ENCODE assay signal across 19 cellular contexts in genomic region chr19:43652546-43652874, GRCh38. TPM values are rescaled to one million over a fixed set of nuclear protein-coding genes. Genes with fewer than 3 reads are reported as not detected.
DNase-seq lines count a peak whose midpoint lies in the region; ATAC-seq and TF ChIP-seq lines count a peak whose summit lies in the region.
"Had no signal": no experiment of that assay in that cellular context is flagged by ENCODE, and none has a peak within 500 bp of the region (broad histone marks: within the 10 kb centered on the region; RNA-seq: fewer than 3 reads in every experiment).

No MANE protein-coding gene starts in this region.

- no peaks in the 10 kb centered on the region for H3K79me2 ChIP-seq in SU-DHL-6 (ENCODE audit: insufficient read depth, low read length)

- H4K20me1 ChIP-seq in SU-DHL-6 (ENCODE audit: low read depth, low read length): no peaks in the 10 kb centered on the region

- no peaks in the 10 kb centered on the region for H3K9me3 Mint-ChIP-seq in HFFc6
- no peaks in the 10 kb centered on the region for H3K9me3 Mint-ChIP-seq in activated CD8-positive, alpha-beta T cell treated with anti-CD3 and anti-CD28 coated beads, Interleukin-2, amount 10 ng/mL, durations not matched to agents 7 days and 5 days (ENCODE audit: insufficient read depth)
- H3K9me3 Mint-ChIP-seq in osteocyte (ENCODE audit: unreplicated experiment): no peaks in the 10 kb centered on the region
- H3K9me3 Mint-ChIP-seq: stimulated activated effector memory CD8-positive, alpha-beta T cell treated with anti-CD3 and anti-CD28 coated beads, Interleukin-12 subunit alpha, Interleukin-12 subunit beta, amount 100 ng/mL, for 72 hours had no signal

- no peaks in the 10 kb centered on the region for H3K9me3 ChIP-seq in SU-DHL-6 (ENCODE audit: insufficient read depth, low read length)

- DNase-seq in HFFc6 (no peak), left lobe of liver (ENCODE audit: low spot score) (no peak), NCI-H2107 (lab: John Stamatoyannopoulos, UW) (no peak), osteocyte (ENCODE audit: extremely low spot score, unreplicated experiment) (no peak)
- no peak for DNase-seq in activated CD8-positive, alpha-beta T cell treated with anti-CD3 and anti-CD28 coated beads, Interleukin-2, amount 10 ng/mL, durations not matched to agents 7 days and 5 days
- DNase-seq: central memory CD4-positive, alpha-beta T cell; mammary epithelial cell; NCI-H2171 had no signal

- POLR2A ChIA-PET in activated CD8-positive, alpha-beta T cell treated with anti-CD3 and anti-CD28 coated beads, Interleukin-2, amount 10 ng/mL, durations not matched to agents 7 days and 5 days (lab: Charles Lee): interaction anchor here (1.7 kb wide), 1 partner anchor 55 kb away, joined by 5 read pairs; no protein-coding TSS in a partner anchor

- no peak overlapping the region for H3K4me3 ChIP-seq in SU-DHL-6 (ENCODE audit: insufficient read depth, low read length, poor library complexity, severe bottlenecking)
- H3K4me3 ChIP-seq: GM12878, smooth muscle cell had no signal

- peak overlapping the region; percentile 77 for H2AFZ ChIP-seq in SU-DHL-6 (ENCODE audit: low read depth, low read length, severe bottlenecking)

- no peaks in the 10 kb centered on the region for H3K9me2 ChIP-seq in SU-DHL-6 (replicated peaks; ENCODE audit: insufficient read depth, low read length)

- H3K27me3 Mint-ChIP-seq in HFFc6 (ENCODE audit: insufficient read depth) (no peaks in the 10 kb centered on the region; the same call in 1 of the 2 replicates), osteocyte (ENCODE audit: unreplicated experiment) (no peaks in the 10 kb centered on the region)
- H3K27me3 Mint-ChIP-seq in activated CD8-positive, alpha-beta T cell treated with anti-CD3 and anti-CD28 coated beads, Interleukin-2, amount 10 ng/mL, durations not matched to agents 7 days and 5 days (ENCODE audit: low read depth): no peaks in the 10 kb centered on the region
- H3K27me3 Mint-ChIP-seq: activated naive CD8-positive, alpha-beta T cell; activated T-helper 17 cell treated with anti-CD3 and anti-CD28 coated beads, Interleukin-2, amount 50 U/mL, for 72 hours had no signal

- H3K27ac Mint-ChIP-seq in HFFc6: peak overlapping the region; percentile 61
- H3K27ac Mint-ChIP-seq in activated CD8-positive, alpha-beta T cell treated with anti-CD3 and anti-CD28 coated beads, Interleukin-2, amount 10 ng/mL, durations not matched to agents 7 days and 5 days: no peak overlapping the region
- no peak overlapping the region for H3K27ac Mint-ChIP-seq in osteocyte (ENCODE audit: unreplicated experiment)
- H3K27ac Mint-ChIP-seq: activated naive CD8-positive, alpha-beta T cell; activated T-helper 17 cell treated with anti-CD3 and anti-CD28 coated beads, Interleukin-2, amount 50 U/mL, for 72 hours; stimulated activated effector memory CD8-positive, alpha-beta T cell treated with anti-CD3 and anti-CD28 coated beads, Interleukin-12 subunit alpha, Interleukin-12 subunit beta, amount 100 ng/mL, for 72 hours had no signal

- no peaks in the 10 kb centered on the region for H3K36me3 ChIP-seq in SU-DHL-6 (ENCODE audit: low read length)

- H3K36me3 Mint-ChIP-seq in HFFc6 (ENCODE audit: low read depth) (peaks cover 53% of the 10 kb centered on the region), osteocyte (ENCODE audit: unreplicated experiment) (peaks cover 27% of the 10 kb centered on the region)
- peaks cover 32% of the 10 kb centered on the region for H3K36me3 Mint-ChIP-seq in activated CD8-positive, alpha-beta T cell treated with anti-CD3 and anti-CD28 coated beads, Interleukin-2, amount 10 ng/mL, durations not matched to agents 7 days and 5 days (ENCODE audit: low read depth)

- no peaks in the 10 kb centered on the region for H3F3A ChIP-seq in SU-DHL-6 (ENCODE audit: insufficient read depth)

- TF ChIP-seq CTCF in 22Rv1 (IDR thresholded peaks at IDR 0.05): peak; percentile 62
- peak; percentile 47 for TF ChIP-seq CTCF in HFFc6 (IDR thresholded peaks at IDR 0.05)
- TF ChIP-seq CTCF in SU-DHL-6 (IDR thresholded peaks at IDR 0.05; ENCODE audit: insufficient read depth, low read length, poor library complexity, severe bottlenecking): no peak
- TF ChIP-seq CTCF in osteocyte (IDR thresholded peaks at IDR 0.05): no peak

- H3K4me2 ChIP-seq in SU-DHL-6 (ENCODE audit: low read depth, low read length, poor library complexity, severe bottlenecking): no peak overlapping the region
- H3K4me2 ChIP-seq: smooth muscle cell had no signal

- H3K4me3 Mint-ChIP-seq in HFFc6: no peak overlapping the region
- no peak overlapping the region for H3K4me3 Mint-ChIP-seq in activated CD8-positive, alpha-beta T cell treated with anti-CD3 and anti-CD28 coated beads, Interleukin-2, amount 10 ng/mL, durations not matched to agents 7 days and 5 days
- H3K4me3 Mint-ChIP-seq in osteocyte (ENCODE audit: unreplicated experiment): no peak overlapping the region
- H3K4me3 Mint-ChIP-seq: activated naive CD8-positive, alpha-beta T cell; activated T-helper 17 cell treated with anti-CD3 and anti-CD28 coated beads, Interleukin-2, amount 50 U/mL, for 72 hours; stimulated activated effector memory CD8-positive, alpha-beta T cell treated with anti-CD3 and anti-CD28 coated beads, Interleukin-12 subunit alpha, Interleukin-12 subunit beta, amount 100 ng/mL, for 72 hours; WTC11 had no signal

- no peak overlapping the region for H3K9ac ChIP-seq in SU-DHL-6 (ENCODE audit: low read length)

- no peaks in the 10 kb centered on the region for H3K27me3 ChIP-seq in SU-DHL-6 (ENCODE audit: low read length)

- H3K27ac ChIP-seq in 22Rv1 (no peak overlapping the region; the same call in 1 of the 2 replicates), SU-DHL-6 (ENCODE audit: low read depth, low read length) (no peak overlapping the region)

- no peaks in the 10 kb centered on the region; the same call in 1 of the 2 replicates for H3K4me1 Mint-ChIP-seq in HFFc6 (ENCODE audit: low read depth)
- H3K4me1 Mint-ChIP-seq in activated CD8-positive, alpha-beta T cell treated with anti-CD3 and anti-CD28 coated beads, Interleukin-2, amount 10 ng/mL, durations not matched to agents 7 days and 5 days (ENCODE audit: low read depth): peaks cover 5% of the 10 kb centered on the region
- peaks cover 5% of the 10 kb centered on the region for H3K4me1 Mint-ChIP-seq in osteocyte (ENCODE audit: unreplicated experiment)
- H3K4me1 Mint-ChIP-seq: stimulated activated effector memory CD8-positive, alpha-beta T cell treated with anti-CD3 and anti-CD28 coated beads, Interleukin-12 subunit alpha, Interleukin-12 subunit beta, amount 100 ng/mL, for 72 hours had no signal

- CTCF ChIA-PET in activated CD8-positive, alpha-beta T cell treated with anti-CD3 and anti-CD28 coated beads, Interleukin-2, amount 10 ng/mL, durations not matched to agents 7 days and 5 days (lab: Charles Lee): interaction anchor here (0.7 to 2.1 kb wide), 9 partner anchors 11 to 220 kb away, joined by 3 to 9 read pairs (median 4); partner anchors contain the start of gene IRGQ

- ATAC-seq in left lobe of liver: peak; percentile 8
- ATAC-seq in activated CD4-positive, CD25-positive, alpha-beta regulatory T cell treated with anti-CD3 and anti-CD28 coated beads, Interleukin-2, amount 50 U/mL, for 24 hours: no peak
- ATAC-seq in activated CD8-positive, alpha-beta T cell treated with anti-CD3 and anti-CD28 coated beads, Interleukin-2, amount 10 ng/mL, durations not matched to agents 7 days and 5 days: no peak

RNA-seq across cellular contexts. Expression of gene CADM4, which starts 12.9 kb away (rescaled TPM):
- 1 to 10 TPM in 2 of 6 experiments, under 1 TPM in 4; 0.43 to 1.3 (median 0.82) TPM for total RNA-seq in HFFc6 (2021; fragmentation: NEBNext Ultra II Directional; extraction: Animal tissue kit (Norgen Biotek cat#: 25700))
- total RNA-seq in left lobe of liver (5.1 TPM), osteocyte (8.8 and 9.0 TPM in 2 replicates)
- under 1 TPM; 0.10 to 0.40 TPM for total RNA-seq in activated CD8-positive, alpha-beta T cell treated with anti-CD3 and anti-CD28 coated beads, Interleukin-2, amount 10 ng/mL, durations not matched to agents 7 days and 5 days

RNA-seq across cellular contexts. Expression of gene PLAUR, which starts 17.5 kb away (rescaled TPM):
- total RNA-seq in HFFc6 (2021; fragmentation: NEBNext Ultra II Directional; extraction: Animal tissue kit (Norgen Biotek cat#: 25700)): 100 to 1,000 TPM; 123 to 163 (median 152) TPM
- total RNA-seq in left lobe of liver: 3.4 TPM
- total RNA-seq in activated CD8-positive, alpha-beta T cell treated with anti-CD3 and anti-CD28 coated beads, Interleukin-2, amount 10 ng/mL, durations not matched to agents 7 days and 5 days: 10 to 100 TPM; 10.1 to 11.6 TPM
- 21.0 and 23.3 TPM in 2 replicates for total RNA-seq in osteocyte

RNA-seq across cellular contexts. Expression of gene ZNF428, which starts 33.1 kb away (rescaled TPM):
- 10 to 100 TPM; 32.2 to 42.2 (median 37.3) TPM for total RNA-seq in HFFc6 (2021; fragmentation: NEBNext Ultra II Directional; extraction: Animal tissue kit (Norgen Biotek cat#: 25700))
- 15.7 TPM for total RNA-seq in left lobe of liver
- total RNA-seq in activated CD8-positive, alpha-beta T cell treated with anti-CD3 and anti-CD28 coated beads, Interleukin-2, amount 10 ng/mL, durations not matched to agents 7 days and 5 days: 10 to 100 TPM; 29.9 to 31.5 TPM
- total RNA-seq in osteocyte: 64.0 and 74.1 TPM in 2 replicates

RNA-seq across cellular contexts. Expression of gene SRRM5, which starts 40.6 kb away (rescaled TPM):
- under 1 TPM in 5 of 6 experiments, not detected in 1; 0.11 to 0.31 (median 0.21) TPM for total RNA-seq in HFFc6 (2021; fragmentation: NEBNext Ultra II Directional; extraction: Animal tissue kit (Norgen Biotek cat#: 25700))
- total RNA-seq in left lobe of liver: 0.35 TPM
- total RNA-seq in activated CD8-positive, alpha-beta T cell treated with anti-CD3 and anti-CD28 coated beads, Interleukin-2, amount 10 ng/mL, durations not matched to agents 7 days and 5 days: under 1 TPM; 0.71 to 0.73 TPM
- total RNA-seq in osteocyte: 0.24 and 0.35 TPM in 2 replicates
- total RNA-seq: HT1080, SK-MEL-5 had no signal

RNA-seq across cellular contexts. Expression of gene ZNF576, which starts 56.1 kb away (rescaled TPM):
- total RNA-seq in HFFc6 (2021; fragmentation: NEBNext Ultra II Directional; extraction: Animal tissue kit (Norgen Biotek cat#: 25700)): 10 to 100 TPM; 18.1 to 20.8 (median 20.0) TPM
- 7.7 TPM for total RNA-seq in left lobe of liver
- 10 to 100 TPM; 14.1 to 17.3 TPM for total RNA-seq in activated CD8-positive, alpha-beta T cell treated with anti-CD3 and anti-CD28 coated beads, Interleukin-2, amount 10 ng/mL, durations not matched to agents 7 days and 5 days
- 13.2 and 16.2 TPM in 2 replicates for total RNA-seq in osteocyte

Comparison
In these comparisons a context has a peak if more than half of its experiments do, and no peak if none do; other contexts are left out.
1. CTCF ChIP-seq: peak in 22Rv1 (single experiment) and HFFc6 (single experiment); none in SU-DHL-6 (single experiment) and osteocyte (single experiment).